In the genomic region with DNA sequence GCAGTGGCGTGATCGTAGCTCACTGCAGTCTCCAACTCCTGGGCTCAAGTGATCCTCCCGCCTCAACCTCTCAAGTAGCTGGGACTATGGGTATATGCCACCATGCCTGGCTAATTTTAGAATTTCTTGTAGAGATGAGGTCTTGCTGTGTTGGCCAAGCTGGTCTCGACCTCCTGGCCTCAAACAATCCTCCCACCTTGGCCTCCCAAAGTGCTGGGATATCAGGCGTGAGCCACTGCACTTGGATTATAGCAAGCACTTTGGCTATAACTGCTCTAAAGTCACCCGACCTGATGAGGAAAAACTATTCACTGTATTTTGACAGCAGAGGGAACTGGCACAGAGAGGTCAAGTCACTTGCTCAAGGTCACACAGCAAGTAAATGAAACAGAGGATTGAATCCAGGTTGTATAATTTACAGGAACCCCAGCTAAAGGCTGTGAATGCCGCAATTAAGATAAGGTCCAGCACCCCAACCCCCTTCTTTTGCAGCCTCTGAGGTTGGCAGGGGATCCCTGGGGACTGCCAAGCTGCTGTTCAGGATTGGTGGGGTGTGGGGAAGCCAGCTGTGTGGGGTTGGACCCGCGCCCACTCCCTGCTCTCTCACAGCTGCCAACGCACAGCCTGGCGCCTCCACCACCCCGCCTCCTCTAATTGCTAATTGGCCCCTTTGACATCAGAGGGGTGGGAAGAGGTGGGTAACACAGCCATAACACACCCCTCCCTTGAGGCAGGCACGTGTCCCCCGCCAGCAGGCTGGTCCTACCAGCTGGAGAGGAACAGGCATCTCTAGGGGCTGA, we compare ENCODE assay signal across 11 cellular contexts. TPM values are rescaled to one million over a fixed set of nuclear protein-coding genes. Genes with fewer than 3 reads are reported as not detected.
DNase-seq lines count a peak whose midpoint lies in the region; FAIRE-seq and TF ChIP-seq lines count a peak whose summit lies in the region.
"Had no signal": no experiment of that assay in that cellular context is flagged by ENCODE, and none has a peak within 500 bp of the region (broad histone marks: within the 10 kb centered on the region; RNA-seq: fewer than 3 reads in every experiment).

No MANE protein-coding gene starts in this region.

- TF ChIP-seq POLR2A in GM12892 (IDR thresholded peaks at IDR 0.05; ENCODE audit: low read depth, low read length): no peak

- POLR2A ChIA-PET in HEK293 (lab: Yijun Ruan, JAX): interaction anchor here (0.6 to 0.8 kb wide), 2 partner anchors 52 to 135 kb away, joined by 4 to 8 read pairs; no protein-coding TSS in a partner anchor

- no peak overlapping the region for H3K27ac Mint-ChIP-seq in astrocyte (ENCODE audit: unreplicated experiment)

- H3K9me3 ChIP-seq in HEK293 (ENCODE audit: control insufficient read depth, insufficient read depth, low read depth, low read length): no peaks in the 10 kb centered on the region
- H3K9me3 ChIP-seq in astrocyte (ENCODE audit: insufficient read depth, low read depth, low read length): no peaks in the 10 kb centered on the region

- H3K27me3 ChIP-seq in astrocyte (ENCODE audit: insufficient read depth, low read length): peaks cover 9% of the 10 kb centered on the region
- H3K27me3 ChIP-seq: brain microvascular endothelial cell had no signal

- no peak overlapping the region for H3K4me3 Mint-ChIP-seq in astrocyte (ENCODE audit: unreplicated experiment)

- no peak overlapping the region for H3K4me3 ChIP-seq in HEK293 (ENCODE audit: low read depth, low read length)
- no peak overlapping the region for H3K4me3 ChIP-seq in astrocyte (ENCODE audit: insufficient read depth, low read depth, low read length)

- CTCF ChIA-PET in HEK293 (lab: Yijun Ruan, JAX): interaction anchor here (0.6 to 1.0 kb wide), 5 partner anchors 30 to 340 kb away, joined by 3 to 4 read pairs (median 3); no protein-coding TSS in a partner anchor

- peaks cover 9% of the 10 kb centered on the region for H3K27me3 Mint-ChIP-seq in astrocyte (ENCODE audit: low read depth, unreplicated experiment)

- H3K27ac ChIP-seq in HEK293 (ENCODE audit: extremely low read depth, low read depth, low read length) (no peak overlapping the region), astrocyte (ENCODE audit: low read depth, low read length) (no peak overlapping the region)
- H3K27ac ChIP-seq: brain microvascular endothelial cell had no signal

- no peaks in the 10 kb centered on the region for H3K36me3 Mint-ChIP-seq in astrocyte (ENCODE audit: low read depth, unreplicated experiment)

- H4K20me1 ChIP-seq in astrocyte (ENCODE audit: insufficient read depth, low read length): no peaks in the 10 kb centered on the region

- H3K79me2 ChIP-seq in astrocyte (ENCODE audit: insufficient read depth, low read length): no peaks in the 10 kb centered on the region

- no peak overlapping the region for H2AFZ ChIP-seq in astrocyte (ENCODE audit: low read depth, low read length)

- TF ChIP-seq CTCF in HEK293 (tag by site-specific recombination; IDR thresholded peaks at IDR 0.05) (no peak), astrocyte (IDR thresholded peaks at IDR 0.05; ENCODE audit: insufficient read depth, low read depth, low read length) (no peak), D721Med (IDR thresholded peaks at IDR 0.05; ENCODE audit: insufficient read depth, missing control alignments) (no peak)

- no peak overlapping the region for H3K4me2 ChIP-seq in astrocyte (ENCODE audit: low read length)

- no peak overlapping the region for H3K9ac ChIP-seq in astrocyte (ENCODE audit: low read length)

- DNase-seq in NCI-H2107 treated with DMSO at 0.1 percent for 48 hours (lab: John Stamatoyannopoulos, UW; ENCODE audit: unreplicated experiment) (peak; percentile 80), astrocyte (ENCODE audit: low read depth) (peak; percentile 10), putamen (ENCODE audit: low spot score) (peak; percentile 65), D721Med (ENCODE audit: insufficient read length, low spot score) (no peak), GM12892 (ENCODE audit: insufficient read length) (no peak), NCI-H226 (no peak)
- DNase-seq: brain microvascular endothelial cell, GF-D8 had no signal

- H3K36me3 ChIP-seq in HEK293 (ENCODE audit: control insufficient read depth in 2 of 2, insufficient read depth in 1 of 2, low read length in 2 of 2) (no peaks in the 10 kb centered on the region), astrocyte (ENCODE audit: insufficient read depth, low read length) (no peaks in the 10 kb centered on the region)
- H3K36me3 ChIP-seq: brain microvascular endothelial cell had no signal

- no peak for FAIRE-seq in astrocyte (lab: Jason Lieb, UNC)
- FAIRE-seq in D721Med (lab: Jason Lieb, UNC): no peak
- FAIRE-seq in GM12892 (lab: Jason Lieb, UNC): no peak
- FAIRE-seq: GM19239 had no signal

- H3K4me1 Mint-ChIP-seq in astrocyte (ENCODE audit: low read depth, unreplicated experiment): no peaks in the 10 kb centered on the region

- no peaks in the 10 kb centered on the region for H3K9me3 Mint-ChIP-seq in astrocyte (ENCODE audit: unreplicated experiment)

- no peaks in the 10 kb centered on the region for H3K4me1 ChIP-seq in HEK293 (ENCODE audit: control insufficient read depth, insufficient read depth, low read length)
- H3K4me1 ChIP-seq in astrocyte (ENCODE audit: insufficient read depth, low read length): no peaks in the 10 kb centered on the region

TF ChIP-seq in HEK293, 187 proteins besides CTCF, POLR2A, EP300 and RAD21 (continues in another document):
- TF ChIP-seq, protein P1, sequence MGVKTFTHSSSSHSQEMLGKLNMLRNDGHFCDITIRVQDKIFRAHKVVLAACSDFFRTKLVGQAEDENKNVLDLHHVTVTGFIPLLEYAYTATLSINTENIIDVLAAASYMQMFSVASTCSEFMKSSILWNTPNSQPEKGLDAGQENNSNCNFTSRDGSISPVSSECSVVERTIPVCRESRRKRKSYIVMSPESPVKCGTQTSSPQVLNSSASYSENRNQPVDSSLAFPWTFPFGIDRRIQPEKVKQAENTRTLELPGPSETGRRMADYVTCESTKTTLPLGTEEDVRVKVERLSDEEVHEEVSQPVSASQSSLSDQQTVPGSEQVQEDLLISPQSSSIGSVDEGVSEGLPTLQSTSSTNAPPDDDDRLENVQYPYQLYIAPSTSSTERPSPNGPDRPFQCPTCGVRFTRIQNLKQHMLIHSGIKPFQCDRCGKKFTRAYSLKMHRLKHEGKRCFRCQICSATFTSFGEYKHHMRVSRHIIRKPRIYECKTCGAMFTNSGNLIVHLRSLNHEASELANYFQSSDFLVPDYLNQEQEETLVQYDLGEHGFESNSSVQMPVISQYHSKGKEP (tag by site-specific recombination; IDR thresholded peaks at IDR 0.05): no peak
- TF ChIP-seq KLF1 (tag by site-specific recombination; IDR thresholded peaks at IDR 0.05): peak; percentile 84
- TF ChIP-seq, protein P2, sequence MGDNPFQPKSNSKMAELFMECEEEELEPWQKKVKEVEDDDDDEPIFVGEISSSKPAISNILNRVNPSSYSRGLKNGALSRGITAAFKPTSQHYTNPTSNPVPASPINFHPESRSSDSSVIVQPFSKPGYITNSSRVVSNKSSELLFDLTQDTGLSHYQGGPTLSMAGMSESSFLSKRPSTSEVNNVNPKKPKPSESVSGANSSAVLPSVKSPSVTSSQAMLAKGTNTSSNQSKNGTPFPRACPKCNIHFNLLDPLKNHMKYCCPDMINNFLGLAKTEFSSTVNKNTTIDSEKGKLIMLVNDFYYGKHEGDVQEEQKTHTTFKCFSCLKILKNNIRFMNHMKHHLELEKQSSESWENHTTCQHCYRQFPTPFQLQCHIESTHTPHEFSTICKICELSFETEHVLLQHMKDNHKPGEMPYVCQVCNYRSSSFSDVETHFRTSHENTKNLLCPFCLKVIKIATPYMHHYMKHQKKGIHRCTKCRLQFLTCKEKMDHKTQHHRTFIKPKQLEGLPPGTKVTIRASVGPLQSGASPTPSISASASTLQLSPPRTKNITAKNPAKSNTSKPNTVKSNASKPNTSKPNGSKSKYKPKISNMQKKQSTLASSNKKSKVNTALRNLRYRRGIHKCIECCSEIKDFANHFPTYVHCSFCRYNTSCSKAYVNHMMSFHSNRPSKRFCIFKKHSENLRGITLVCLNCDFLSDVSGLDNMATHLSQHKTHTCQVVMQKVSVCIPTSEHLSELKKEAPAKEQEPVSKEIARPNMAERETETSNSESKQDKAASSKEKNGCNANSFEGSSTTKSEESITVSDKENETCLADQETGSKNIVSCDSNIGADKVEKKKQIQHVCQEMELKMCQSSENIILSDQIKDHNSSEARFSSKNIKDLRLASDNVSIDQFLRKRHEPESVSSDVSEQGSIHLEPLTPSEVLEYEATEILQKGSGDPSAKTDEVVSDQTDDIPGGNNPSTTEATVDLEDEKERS (tag by site-specific recombination; IDR thresholded peaks at IDR 0.05): 0 out of 2 replicates have a peak, but pooled peaks have one; percentile 40
- no peak for TF ChIP-seq YY1 (tag by site-specific recombination; IDR thresholded peaks at IDR 0.05)
- TF ChIP-seq, protein P3, sequence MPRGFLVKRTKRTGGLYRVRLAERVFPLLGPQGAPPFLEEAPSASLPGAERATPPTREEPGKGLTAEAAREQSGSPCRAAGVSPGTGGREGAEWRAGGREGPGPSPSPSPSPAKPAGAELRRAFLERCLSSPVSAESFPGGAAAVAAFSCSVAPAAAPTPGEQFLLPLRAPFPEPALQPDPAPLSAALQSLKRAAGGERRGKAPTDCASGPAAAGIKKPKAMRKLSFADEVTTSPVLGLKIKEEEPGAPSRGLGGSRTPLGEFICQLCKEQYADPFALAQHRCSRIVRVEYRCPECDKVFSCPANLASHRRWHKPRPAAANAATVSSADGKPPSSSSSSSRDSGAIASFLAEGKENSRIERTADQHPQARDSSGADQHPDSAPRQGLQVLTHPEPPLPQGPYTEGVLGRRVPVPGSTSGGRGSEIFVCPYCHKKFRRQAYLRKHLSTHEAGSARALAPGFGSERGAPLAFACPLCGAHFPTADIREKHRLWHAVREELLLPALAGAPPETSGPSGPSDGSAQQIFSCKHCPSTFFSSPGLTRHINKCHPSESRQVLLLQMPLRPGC (tag by site-specific recombination; IDR thresholded peaks at IDR 0.05): no peak
- TF ChIP-seq ZNF707 (tag by site-specific recombination; IDR thresholded peaks at IDR 0.05): no peak
- TF ChIP-seq TCF7L2 (IDR thresholded peaks at IDR 0.05; ENCODE audit: borderline replicate concordance, low read depth, low read length): no peak
- TF ChIP-seq ZNF121 (tag by site-specific recombination; IDR thresholded peaks at IDR 0.05): peak; percentile 69; the same call in 1 of the 2 replicates
- peak; percentile 81 for TF ChIP-seq ZIC2 (tag by site-specific recombination; IDR thresholded peaks at IDR 0.05)
- TF ChIP-seq ZNF548 (tag by site-specific recombination; IDR thresholded peaks at IDR 0.05): no peak

RNA-seq across cellular contexts. Expression of a gene that starts 6.0 kb away (rescaled TPM):
- total RNA-seq in astrocyte: not detected in 2 replicates
- not detected for polyA plus RNA-seq in GM12892 (2012; ENCODE audit: missing spikeins)

RNA-seq across cellular contexts. Expression of a gene that starts 8.2 kb away (rescaled TPM):
- 15.0 and 15.1 TPM in 2 replicates for total RNA-seq in astrocyte
- 1.2 TPM for polyA plus RNA-seq in GM12892 (2012; ENCODE audit: missing spikeins)
- total RNA-seq: mesenteric fat pad had no signal

RNA-seq across cellular contexts. Expression of a gene that starts 17.1 kb away (rescaled TPM):
- 0.62 and 0.79 TPM in 2 replicates for total RNA-seq in astrocyte
- polyA plus RNA-seq in GM12892 (2012; ENCODE audit: missing spikeins): not detected
- total RNA-seq: mesenteric fat pad had no signal

RNA-seq across cellular contexts. Expression of a gene that starts 42.5 kb away (rescaled TPM):
- total RNA-seq in astrocyte: 1.8 and 5.3 TPM in 2 replicates
- 9.8 TPM for polyA plus RNA-seq in GM12892 (2012; ENCODE audit: missing spikeins)

RNA-seq across cellular contexts. Expression of a gene that starts 47.2 kb away (rescaled TPM):
- total RNA-seq in astrocyte: 10.3 and 14.7 TPM in 2 replicates
- polyA plus RNA-seq in GM12892 (2012; ENCODE audit: missing spikeins): 14.4 TPM

Comparison
In these comparisons a context has a peak if more than half of its experiments do, and no peak if none do; other contexts are left out.
1. DNase-seq: peak in NCI-H2107 treated with DMSO at 0.1 percent for 48 hours (single experiment), astrocyte (single experiment) and putamen (single experiment); none in D721Med (single experiment), GM12892 (single experiment) and NCI-H226 (single experiment).